In genomic region chr1:9630331-9631081, GRCh38 we compare ENCODE assay signal across 9 cellular contexts. TPM values are rescaled to one million over a fixed set of nuclear protein-coding genes. Genes with fewer than 3 reads are reported as not detected.
A peak's percentile ranks its signal among the peaks of the same experiment; 100 is the strongest.
DNase-seq lines count a peak whose midpoint lies in the region; ATAC-seq and TF ChIP-seq lines count a peak whose summit lies in the region.
"Had no signal": no experiment of that assay in that cellular context is flagged by ENCODE, and none has a peak within 500 bp of the region (broad histone marks: within the 10 kb centered on the region; RNA-seq: fewer than 3 reads in every experiment).

No MANE protein-coding gene starts in this region.

- peak overlapping the region; percentile 97 for H3K27ac Mint-ChIP-seq in activated CD4-positive, alpha-beta memory T cell treated with anti-CD3 and anti-CD28 coated beads, Interleukin-2, amount 10 ng/mL, durations not matched to agents 7 days and 5 days

- no peaks in the 10 kb centered on the region for H3K9me3 Mint-ChIP-seq in activated CD4-positive, alpha-beta memory T cell treated with anti-CD3 and anti-CD28 coated beads, Interleukin-2, amount 10 ng/mL, durations not matched to agents 7 days and 5 days

- H3K4me1 Mint-ChIP-seq in activated CD4-positive, alpha-beta memory T cell treated with anti-CD3 and anti-CD28 coated beads, Interleukin-2, amount 10 ng/mL, durations not matched to agents 7 days and 5 days = peaks cover 74% of the 10 kb centered on the region

- H3K4me1 ChIP-seq in upper lobe of left lung = peaks cover 6 to 29% (median 11%) of the 10 kb centered on the region in 4 donors
- no peaks in the 10 kb centered on the region for H3K4me1 ChIP-seq in BE2C

- H3K9me3 ChIP-seq in upper lobe of left lung (no peaks in the 10 kb centered on the region), BE2C (no peaks in the 10 kb centered on the region)

- TF ChIP-seq CTCF in upper lobe of left lung (IDR thresholded peaks at IDR 0.05) (no peak), BE2C (IDR thresholded peaks at IDR 0.05; ENCODE audit: low read depth, low read length) (no peak)

- intact Hi-C loops in left colon (cut with DNase I, micrococcal nuclease) = no loop called here

- peaks cover 2% of the 10 kb centered on the region for H3K27me3 Mint-ChIP-seq in activated CD4-positive, alpha-beta memory T cell treated with anti-CD3 and anti-CD28 coated beads, Interleukin-2, amount 10 ng/mL, durations not matched to agents 7 days and 5 days

- H3K4me3 ChIP-seq in upper lobe of left lung (peak overlapping the region in 3 of 4 donors; percentile 21 to 33 (median 29)), BE2C (ENCODE audit: low read depth, low read length) (no peak overlapping the region)

- 44 to 52% methylated on average over 8 of the region's 8 CpGs for WGBS in upper lobe of left lung, 2 donors

- no peak for TF ChIP-seq POLR2A in upper lobe of left lung (IDR thresholded peaks at IDR 0.05)

- H3K36me3 ChIP-seq in upper lobe of left lung (no peaks in the 10 kb centered on the region), BE2C (no peaks in the 10 kb centered on the region)

- peak overlapping the region; percentile 87 for H3K4me3 Mint-ChIP-seq in activated CD4-positive, alpha-beta memory T cell treated with anti-CD3 and anti-CD28 coated beads, Interleukin-2, amount 10 ng/mL, durations not matched to agents 7 days and 5 days

- H3K27me3 ChIP-seq in upper lobe of left lung (peaks cover 0 to 3% (median 0%) of the 10 kb centered on the region in 4 donors), BE2C (no peaks in the 10 kb centered on the region)

- POLR2A ChIA-PET in activated CD4-positive, alpha-beta memory T cell treated with anti-CD3 and anti-CD28 coated beads, Interleukin-2, amount 10 ng/mL, durations not matched to agents 7 days and 5 days (lab: Charles Lee) = interaction anchor here (1.0 to 7.2 kb wide), 14 partner anchors 14 to 238 kb away, joined by 3 to 422 read pairs (median 5); partner anchors contain the start of gene PIK3CD

- peaks cover 54% of the 10 kb centered on the region for H3K36me3 Mint-ChIP-seq in activated CD4-positive, alpha-beta memory T cell treated with anti-CD3 and anti-CD28 coated beads, Interleukin-2, amount 10 ng/mL, durations not matched to agents 7 days and 5 days (ENCODE audit: low read depth)

- H3K27ac ChIP-seq in upper lobe of left lung = peak overlapping the region; percentile 65 to 82 (median 73)

- peak; percentile 8 for DNase-seq in stimulated activated CD4-positive, alpha-beta T cell treated with anti-CD3 and anti-CD28 coated beads, Interleukin-4, amount 100 ng/mL, for 24 hours
- no peak for DNase-seq in stimulated activated CD4-positive, alpha-beta T cell treated with anti-CD3 and anti-CD28 coated beads, Interleukin-4, amount 100 ng/mL, for 1 hour
- peak; percentile 24 for DNase-seq in activated CD4-positive, alpha-beta memory T cell treated with anti-CD3 and anti-CD28 coated beads, Interleukin-2, amount 10 ng/mL, durations not matched to agents 7 days and 5 days
- no peak for DNase-seq in left colon
- DNase-seq in upper lobe of left lung = no peak
- no peak for DNase-seq in BE2C
- DNase-seq: NCI-H187 had no signal

- no peak for TF ChIP-seq EP300 in upper lobe of left lung (IDR thresholded peaks at IDR 0.05)

- ATAC-seq in left colon (peak; percentile 13), upper lobe of left lung (ENCODE audit: low FRiP score in 2 of 2) (peak in 1 of 2 donors; percentile 1), HG02798 (IDR thresholded peaks at IDR 0.05; ENCODE audit: poor library complexity, unreplicated experiment) (no peak), HG03159 (IDR thresholded peaks at IDR 0.05; ENCODE audit: unreplicated experiment) (no peak)

- CTCF ChIA-PET in activated CD4-positive, alpha-beta memory T cell treated with anti-CD3 and anti-CD28 coated beads, Interleukin-2, amount 10 ng/mL, durations not matched to agents 7 days and 5 days (lab: Charles Lee) = interaction anchor here (0.8 to 7.2 kb wide), 6 partner anchors 15 to 235 kb away, joined by 3 to 144 read pairs (median 6); partner anchors contain the start of gene PIK3CD

RNA-seq across cellular contexts. Expression of gene PIK3CD, which starts 21.0 kb away (rescaled TPM):
- 100 to 1,000 TPM; 211 to 214 TPM for total RNA-seq in activated CD4-positive, alpha-beta memory T cell treated with anti-CD3 and anti-CD28 coated beads, Interleukin-2, amount 10 ng/mL, durations not matched to agents 7 days and 5 days
- total RNA-seq in left colon (1 to 10 TPM; 1.6 to 5.4 TPM), upper lobe of left lung (10 to 100 TPM; 19.0 to 56.6 (median 24.2) TPM)
- not detected for polyA plus RNA-seq in BE2C (2012; ENCODE audit: insufficient read depth, insufficient read length, low read depth)

RNA-seq across cellular contexts. Expression of gene TMEM201, which starts 41.8 kb away (rescaled TPM):
- total RNA-seq in activated CD4-positive, alpha-beta memory T cell treated with anti-CD3 and anti-CD28 coated beads, Interleukin-2, amount 10 ng/mL, durations not matched to agents 7 days and 5 days = 10 to 100 TPM; 12.4 to 13.4 TPM
- 1 to 10 TPM; 6.0 to 9.6 TPM for total RNA-seq in left colon
- 10 to 100 TPM in 2 of 6 donors, 1 to 10 TPM in 4; 6.2 to 12.0 (median 8.1) TPM for total RNA-seq in upper lobe of left lung
- 86.2 TPM for polyA plus RNA-seq in BE2C (2012; ENCODE audit: insufficient read depth, insufficient read length, low read depth)

Comparison
In these comparisons a context has a peak if more than half of its experiments do, and no peak if none do; other contexts are left out.
1. DNase-seq: peak in stimulated activated CD4-positive, alpha-beta T cell treated with anti-CD3 and anti-CD28 coated beads, Interleukin-4, amount 100 ng/mL, for 24 hours (single experiment) and activated CD4-positive, alpha-beta memory T cell treated with anti-CD3 and anti-CD28 coated beads, Interleukin-2, amount 10 ng/mL, durations not matched to agents 7 days and 5 days (single experiment); none in stimulated activated CD4-positive, alpha-beta T cell treated with anti-CD3 and anti-CD28 coated beads, Interleukin-4, amount 100 ng/mL, for 1 hour (single experiment), left colon (0 of 2), upper lobe of left lung (0 of 2) and BE2C (single experiment).